Comparison of ENCODE assay signal across 10 cellular contexts in genomic region chr9:22682536-22683392, GRCh38.
DNase-seq lines count a peak whose midpoint lies in the region; TF ChIP-seq lines count a peak whose summit lies in the region.
"Had no signal": no experiment of that assay in that cellular context is flagged by ENCODE, and none has a peak within 500 bp of the region (broad histone marks: within the 10 kb centered on the region; RNA-seq: fewer than 3 reads in every experiment).

No MANE protein-coding gene starts in this region.

- no peaks in the 10 kb centered on the region for H3K36me3 Mint-ChIP-seq in T-helper 2 cell treated with Interferon-gamma antibody and Interleukin-4, amounts not matched to agents 5 μg/mL and 100 μg/mL, for 36 hours (ENCODE audit: low read depth)
- H3K36me3 Mint-ChIP-seq: neural progenitor cell had no signal

- no peaks in the 10 kb centered on the region for H3K36me3 ChIP-seq in skeletal muscle tissue (ENCODE audit: control insufficient read depth in 3 of 3, insufficient read depth in 3 of 3, low read length in 3 of 3)
- no peaks in the 10 kb centered on the region for H3K36me3 ChIP-seq in A673 (ENCODE audit: insufficient read depth, low read length, poor library complexity, severe bottlenecking)
- H3K36me3 ChIP-seq: neural progenitor cell had no signal

- DNase-seq in T-helper 2 cell treated with Interferon-gamma antibody and Interleukin-4, amounts not matched to agents 5 μg/mL and 100 μg/mL, for 36 hours (ENCODE audit: low spot score), result peak; percentile 4
- no peak for DNase-seq in T-helper 2 cell
- peak; percentile 53 for DNase-seq in NCI-H774 (lab: John Stamatoyannopoulos, UW)
- DNase-seq in epithelial cell of proximal tubule (ENCODE audit: low read depth), result peak; percentile 29
- no peak for DNase-seq in LoVo (ENCODE audit: low spot score)
- no peak for DNase-seq in stimulated activated CD4-positive, alpha-beta T cell treated with anti-CD3 and anti-CD28 coated beads, Interleukin-4, amount 100 ng/mL, for 4 hours
- no peak for DNase-seq in A673 (ENCODE audit: low spot score)

- POLR2A ChIA-PET in A673 (lab: Charles Lee; ENCODE audit: low non-redundant PET), result no interaction called here

- peaks cover 7% of the 10 kb centered on the region for H3K4me1 Mint-ChIP-seq in T-helper 2 cell treated with Interferon-gamma antibody and Interleukin-4, amounts not matched to agents 5 μg/mL and 100 μg/mL, for 36 hours (ENCODE audit: low read depth)

- peak overlapping the region; percentile 55 to 73 (median 63) for H3K9ac ChIP-seq in skeletal muscle tissue (ENCODE audit: low read depth in 1 of 3, low read length in 3 of 3)
- H3K9ac ChIP-seq: neural progenitor cell had no signal

- H3K4me1 ChIP-seq in skeletal muscle tissue (ENCODE audit: control insufficient read depth in 3 of 3, insufficient read depth in 3 of 3, low read length in 3 of 3) (peaks cover 7 to 9% (median 7%) of the 10 kb centered on the region in 3 donors), A673 (ENCODE audit: insufficient read depth, low read length, poor library complexity, severe bottlenecking) (no peaks in the 10 kb centered on the region)
- H3K4me1 ChIP-seq: neural progenitor cell had no signal

- no peak overlapping the region for H3K27ac Mint-ChIP-seq in T-helper 2 cell treated with Interferon-gamma antibody and Interleukin-4, amounts not matched to agents 5 μg/mL and 100 μg/mL, for 36 hours
- H3K27ac Mint-ChIP-seq: neural progenitor cell had no signal

- BruUV-seq in A673 (replicated peaks; lab: Mats Ljungman, UMichigan), result no TSS peak

- H3K27me3 ChIP-seq in skeletal muscle tissue (ENCODE audit: control insufficient read depth in 3 of 3, insufficient read depth in 3 of 3, low read length in 3 of 3), result no peaks in the 10 kb centered on the region
- H3K27me3 ChIP-seq in A673 (replicated peaks; ENCODE audit: insufficient read depth, low read depth, low read length, poor library complexity), result no peaks in the 10 kb centered on the region
- H3K27me3 ChIP-seq: neural progenitor cell had no signal

- H3K9me3 ChIP-seq in skeletal muscle tissue (ENCODE audit: control insufficient read depth in 3 of 3, low read length in 3 of 3) (no peaks in the 10 kb centered on the region), A673 (ENCODE audit: low read depth, low read length, poor library complexity, severe bottlenecking) (no peaks in the 10 kb centered on the region)

- no peaks in the 10 kb centered on the region for H3K27me3 Mint-ChIP-seq in T-helper 2 cell treated with Interferon-gamma antibody and Interleukin-4, amounts not matched to agents 5 μg/mL and 100 μg/mL, for 36 hours (ENCODE audit: low read depth)

- CTCF ChIA-PET in A673 (lab: Charles Lee), result no interaction called here

- no peak overlapping the region for H3K4me3 Mint-ChIP-seq in T-helper 2 cell treated with Interferon-gamma antibody and Interleukin-4, amounts not matched to agents 5 μg/mL and 100 μg/mL, for 36 hours
- H3K4me3 Mint-ChIP-seq: GM23338, neural progenitor cell had no signal

- no peak overlapping the region for H3K4me3 ChIP-seq in epithelial cell of proximal tubule (ENCODE audit: low read depth, low read length)
- H3K4me3 ChIP-seq in skeletal muscle tissue (ENCODE audit: low read length in 3 of 3), result peak overlapping the region; percentile 26 to 41 (median 29)
- H3K4me3 ChIP-seq in A673 (ENCODE audit: low read depth, low read length, poor library complexity, severe bottlenecking), result no peak overlapping the region
- H3K4me3 ChIP-seq: GM23338, neural progenitor cell had no signal

- H3K9me3 Mint-ChIP-seq in T-helper 2 cell treated with Interferon-gamma antibody and Interleukin-4, amounts not matched to agents 5 μg/mL and 100 μg/mL, for 36 hours, result no peaks in the 10 kb centered on the region
- H3K9me3 Mint-ChIP-seq: neural progenitor cell had no signal

- intact Hi-C loops in A673 (cut with micrococcal nuclease; ENCODE audit: unreplicated experiment), result no loop called here

- H3K27ac ChIP-seq in skeletal muscle tissue (ENCODE audit: low read depth, low read length), result peak overlapping the region; percentile 94
- no peak overlapping the region for H3K27ac ChIP-seq in A673 (ENCODE audit: low read depth, low read length, poor library complexity, severe bottlenecking)
- H3K27ac ChIP-seq: neural progenitor cell had no signal

- TF ChIP-seq CTCF in epithelial cell of proximal tubule (conservative IDR thresholded peaks at IDR 0.05; ENCODE audit: low read depth, low read length) (no peak), A673 (conservative IDR thresholded peaks at IDR 0.05; ENCODE audit: low read depth, low read length) (no peak)

Comparison
In these comparisons a context has a peak if more than half of its experiments do, and no peak if none do; other contexts are left out.
1. DNase-seq: peak in T-helper 2 cell treated with Interferon-gamma antibody and Interleukin-4, amounts not matched to agents 5 μg/mL and 100 μg/mL, for 36 hours (single experiment), NCI-H774 (single experiment) and epithelial cell of proximal tubule (single experiment); none in T-helper 2 cell (0 of 5), LoVo (single experiment), stimulated activated CD4-positive, alpha-beta T cell treated with anti-CD3 and anti-CD28 coated beads, Interleukin-4, amount 100 ng/mL, for 4 hours (0 of 2) and A673 (single experiment).
2. H3K4me3 ChIP-seq: peak in skeletal muscle tissue (3 of 3); none in epithelial cell of proximal tubule (single experiment) and A673 (single experiment).